1 cellular context compared by ENCODE assay signal in the genomic region with DNA sequence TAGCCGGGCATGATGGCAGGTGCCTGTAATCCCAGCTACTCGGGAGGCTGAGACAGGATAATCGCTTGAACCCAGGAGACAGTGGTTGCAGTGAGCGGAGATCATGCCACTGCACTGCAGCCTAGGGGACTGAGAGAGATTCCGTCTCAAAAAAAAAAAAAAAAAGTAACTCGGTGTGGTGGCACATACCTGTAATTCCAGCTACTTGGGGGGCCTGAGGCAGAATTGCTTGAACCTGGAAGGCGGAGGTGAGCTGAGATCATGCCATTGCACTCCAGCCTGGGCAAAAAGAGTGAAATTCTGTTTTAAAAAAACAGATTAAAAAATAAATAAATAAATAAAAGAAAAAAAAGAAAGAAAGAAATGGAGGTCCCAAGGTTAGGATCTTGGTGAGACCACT.
TF ChIP-seq lines count a peak whose summit lies in the region.

No MANE protein-coding gene starts in this region.

TF ChIP-seq in GM23338, 12 proteins besides CTCF, POLR2A, EP300 and RAD21 (continued from another document):
- TF ChIP-seq, protein P1, sequence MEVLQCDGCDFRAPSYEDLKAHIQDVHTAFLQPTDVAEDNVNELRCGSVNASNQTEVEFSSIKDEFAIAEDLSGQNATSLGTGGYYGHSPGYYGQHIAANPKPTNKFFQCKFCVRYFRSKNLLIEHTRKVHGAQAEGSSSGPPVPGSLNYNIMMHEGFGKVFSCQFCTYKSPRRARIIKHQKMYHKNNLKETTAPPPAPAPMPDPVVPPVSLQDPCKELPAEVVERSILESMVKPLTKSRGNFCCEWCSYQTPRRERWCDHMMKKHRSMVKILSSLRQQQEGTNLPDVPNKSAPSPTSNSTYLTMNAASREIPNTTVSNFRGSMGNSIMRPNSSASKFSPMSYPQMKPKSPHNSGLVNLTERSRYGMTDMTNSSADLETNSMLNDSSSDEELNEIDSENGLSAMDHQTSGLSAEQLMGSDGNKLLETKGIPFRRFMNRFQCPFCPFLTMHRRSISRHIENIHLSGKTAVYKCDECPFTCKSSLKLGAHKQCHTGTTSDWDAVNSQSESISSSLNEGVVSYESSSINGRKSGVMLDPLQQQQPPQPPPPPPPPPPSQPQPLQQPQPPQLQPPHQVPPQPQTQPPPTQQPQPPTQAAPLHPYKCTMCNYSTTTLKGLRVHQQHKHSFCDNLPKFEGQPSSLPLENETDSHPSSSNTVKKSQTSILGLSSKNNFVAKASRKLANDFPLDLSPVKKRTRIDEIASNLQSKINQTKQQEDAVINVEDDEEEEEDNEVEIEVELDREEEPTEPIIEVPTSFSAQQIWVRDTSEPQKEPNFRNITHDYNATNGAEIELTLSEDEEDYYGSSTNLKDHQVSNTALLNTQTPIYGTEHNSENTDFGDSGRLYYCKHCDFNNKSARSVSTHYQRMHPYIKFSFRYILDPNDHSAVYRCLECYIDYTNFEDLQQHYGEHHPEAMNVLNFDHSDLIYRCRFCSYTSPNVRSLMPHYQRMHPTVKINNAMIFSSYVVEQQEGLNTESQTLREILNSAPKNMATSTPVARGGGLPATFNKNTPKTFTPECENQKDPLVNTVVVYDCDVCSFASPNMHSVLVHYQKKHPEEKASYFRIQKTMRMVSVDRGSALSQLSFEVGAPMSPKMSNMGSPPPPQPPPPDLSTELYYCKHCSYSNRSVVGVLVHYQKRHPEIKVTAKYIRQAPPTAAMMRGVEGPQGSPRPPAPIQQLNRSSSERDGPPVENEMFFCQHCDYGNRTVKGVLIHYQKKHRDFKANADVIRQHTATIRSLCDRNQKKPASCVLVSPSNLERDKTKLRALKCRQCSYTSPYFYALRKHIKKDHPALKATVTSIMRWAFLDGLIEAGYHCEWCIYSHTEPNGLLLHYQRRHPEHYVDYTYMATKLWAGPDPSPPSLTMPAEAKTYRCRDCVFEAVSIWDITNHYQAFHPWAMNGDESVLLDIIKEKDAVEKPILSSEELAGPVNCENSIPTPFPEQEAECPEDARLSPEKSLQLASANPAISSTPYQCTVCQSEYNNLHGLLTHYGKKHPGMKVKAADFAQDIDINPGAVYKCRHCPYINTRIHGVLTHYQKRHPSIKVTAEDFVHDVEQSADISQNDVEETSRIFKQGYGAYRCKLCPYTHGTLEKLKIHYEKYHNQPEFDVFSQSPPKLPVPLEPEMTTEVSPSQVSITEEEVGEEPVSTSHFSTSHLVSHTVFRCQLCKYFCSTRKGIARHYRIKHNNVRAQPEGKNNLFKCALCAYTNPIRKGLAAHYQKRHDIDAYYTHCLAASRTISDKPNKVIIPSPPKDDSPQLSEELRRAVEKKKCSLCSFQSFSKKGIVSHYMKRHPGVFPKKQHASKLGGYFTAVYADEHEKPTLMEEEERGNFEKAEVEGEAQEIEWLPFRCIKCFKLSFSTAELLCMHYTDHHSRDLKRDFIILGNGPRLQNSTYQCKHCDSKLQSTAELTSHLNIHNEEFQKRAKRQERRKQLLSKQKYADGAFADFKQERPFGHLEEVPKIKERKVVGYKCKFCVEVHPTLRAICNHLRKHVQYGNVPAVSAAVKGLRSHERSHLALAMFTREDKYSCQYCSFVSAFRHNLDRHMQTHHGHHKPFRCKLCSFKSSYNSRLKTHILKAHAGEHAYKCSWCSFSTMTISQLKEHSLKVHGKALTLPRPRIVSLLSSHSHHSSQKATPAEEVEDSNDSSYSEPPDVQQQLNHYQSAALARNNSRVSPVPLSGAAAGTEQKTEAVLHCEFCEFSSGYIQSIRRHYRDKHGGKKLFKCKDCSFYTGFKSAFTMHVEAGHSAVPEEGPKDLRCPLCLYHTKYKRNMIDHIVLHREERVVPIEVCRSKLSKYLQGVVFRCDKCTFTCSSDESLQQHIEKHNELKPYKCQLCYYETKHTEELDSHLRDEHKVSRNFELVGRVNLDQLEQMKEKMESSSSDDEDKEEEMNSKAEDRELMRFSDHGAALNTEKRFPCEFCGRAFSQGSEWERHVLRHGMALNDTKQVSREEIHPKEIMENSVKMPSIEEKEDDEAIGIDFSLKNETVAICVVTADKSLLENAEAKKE (CRISPR knock-in tag; IDR thresholded peaks at IDR 0.05), result no peak
- TF ChIP-seq CREB1 (CRISPR knock-in tag; IDR thresholded peaks at IDR 0.05; ENCODE audit: low read depth) (no peak), EZH2 (IDR thresholded peaks at IDR 0.05; ENCODE audit: low read depth, unreplicated experiment) (no peak)
TF ChIP-seq in GM23338: peak in this region for 0.
